ENCODE assay signal across 24 cellular contexts in the genomic region with DNA sequence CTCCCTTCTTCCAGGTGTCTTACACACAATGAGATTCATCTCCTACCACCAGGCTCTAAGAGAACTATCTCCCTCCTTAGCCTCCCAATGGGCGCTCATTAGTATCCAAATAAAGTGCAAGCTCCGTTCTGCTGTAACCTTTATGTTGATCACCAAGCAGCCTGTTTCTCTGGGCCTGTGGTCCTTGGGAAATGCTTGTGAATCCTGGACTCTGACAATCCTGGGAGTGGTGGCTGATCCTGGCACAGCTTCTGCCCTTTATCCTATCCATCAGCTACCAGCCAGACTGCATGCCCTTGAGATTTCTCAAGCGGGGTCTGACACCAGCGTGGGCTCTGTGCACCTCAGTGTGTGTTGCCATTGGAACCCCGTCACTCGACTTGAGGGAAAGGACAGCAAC. TPM values are rescaled to one million over a fixed set of nuclear protein-coding genes. Genes with fewer than 3 reads are reported as not detected.
DNase-seq lines count a peak whose midpoint lies in the region; ATAC-seq and TF ChIP-seq lines count a peak whose summit lies in the region.
"Had no signal": no experiment of that assay in that cellular context is flagged by ENCODE, and none has a peak within 500 bp of the region (broad histone marks: within the 10 kb centered on the region; RNA-seq: fewer than 3 reads in every experiment).

No MANE protein-coding gene starts in this region.

- POLR2A ChIA-PET in CD4-positive, alpha-beta T cell (lab: Charles Lee) = interaction anchor here (0.8 to 11.7 kb wide), 3 partner anchors 11 to 122 kb away, joined by 3 to 367 read pairs (median 16); partner anchors contain the start of gene USP3

- DNase-seq in DMS 273 (lab: John Stamatoyannopoulos, UW; ENCODE audit: unreplicated experiment) = peak; percentile 6
- no peak for DNase-seq in DMS 273 treated with DMSO at 0.1 percent for 48 hours (lab: John Stamatoyannopoulos, UW)
- no peak for DNase-seq in CD4-positive, alpha-beta T cell
- DNase-seq in activated T-helper 1 cell treated with anti-CD3 and anti-CD28 coated beads, Interleukin-12 subunit alpha, Interleukin-12 subunit beta, Interleukin-2, Interleukin-4 antibody, amounts not matched to agents 30 ng/mL and 10 ng/mL and 1 ng/mL, durations not matched to agents 14 hours and 24 hours and 36 hours (ENCODE audit: low spot score) = no peak
- no peak for DNase-seq in naive B cell
- DNase-seq in NCI-H1092 (lab: John Stamatoyannopoulos, UW) = no peak
- no peak for DNase-seq in nucleus accumbens (lab: John Stamatoyannopoulos, UW)
- DNase-seq: activated T-cell treated with anti-CD3 and anti-CD28 coated beads, Interleukin-2, amount 50 U/mL, for 72 hours; amniotic stem cell; caudate nucleus; DMS79; islet precursor cell; Karpas-422; NCI-H1048; NCI-H2107; NCI-H526 treated with DMSO at 0.1 percent for 48 hours; PC-9; stimulated activated CD4-positive, alpha-beta T cell treated with anti-CD3 and anti-CD28 coated beads, Interleukin-4, amount 100 ng/mL, for 1 hour had no signal

- H3K27me3 ChIP-seq in CD4-positive, alpha-beta T cell (ENCODE audit: control insufficient read depth, insufficient read depth, low read length) = no peaks in the 10 kb centered on the region
- H3K27me3 ChIP-seq: suprapubic skin had no signal

- H3K9me3 ChIP-seq in CD4-positive, alpha-beta T cell (ENCODE audit: control insufficient read depth, low read length) = no peaks in the 10 kb centered on the region
- H3K9me3 ChIP-seq: prostate gland, suprapubic skin had no signal

- peaks cover 74% of the 10 kb centered on the region for H3K4me1 Mint-ChIP-seq in CD4-positive, alpha-beta T cell (ENCODE audit: low read depth)
- H3K4me1 Mint-ChIP-seq in activated T-helper 1 cell treated with anti-CD3 and anti-CD28 coated beads, Interleukin-12 subunit alpha, Interleukin-12 subunit beta, Interleukin-2, Interleukin-4 antibody, amounts not matched to agents 30 ng/mL and 10 ng/mL and 1 ng/mL, durations not matched to agents 14 hours and 24 hours and 36 hours (ENCODE audit: low read depth) = peaks cover 74% of the 10 kb centered on the region
- H3K4me1 Mint-ChIP-seq in naive B cell = peaks cover 48 to 95% (median 75%) of the 10 kb centered on the region in 3 donors

- intact Hi-C loops in CD4-positive, alpha-beta T cell (cut with DNase I, micrococcal nuclease) = loop anchor here in 1 of 2 experiments (2.0 kb wide), 1 partner anchor 31 kb away; no protein-coding TSS in a partner anchor
- intact Hi-C loops in activated T-helper 1 cell treated with anti-CD3 and anti-CD28 coated beads, Interleukin-12 subunit alpha, Interleukin-12 subunit beta, Interleukin-2, Interleukin-4 antibody, amounts not matched to agents 30 ng/mL and 10 ng/mL and 1 ng/mL, durations not matched to agents 14 hours and 24 hours and 36 hours (cut with micrococcal nuclease) = loop anchor here (5.0 to 10.0 kb wide), 3 partner anchors 194 to 617 kb away; partner anchors contain the start of genes CIAO2A and SNX1

- no peaks in the 10 kb centered on the region for H3K36me3 Mint-ChIP-seq in CD4-positive, alpha-beta T cell (ENCODE audit: low read depth)
- peaks cover 3% of the 10 kb centered on the region for H3K36me3 Mint-ChIP-seq in activated T-helper 1 cell treated with anti-CD3 and anti-CD28 coated beads, Interleukin-12 subunit alpha, Interleukin-12 subunit beta, Interleukin-2, Interleukin-4 antibody, amounts not matched to agents 30 ng/mL and 10 ng/mL and 1 ng/mL, durations not matched to agents 14 hours and 24 hours and 36 hours (ENCODE audit: low read depth)
- H3K36me3 Mint-ChIP-seq in naive B cell = no peaks in the 10 kb centered on the region
- H3K36me3 Mint-ChIP-seq: natural killer cell treated with Interleukin-12 subunit alpha and Interleukin-12 subunit beta and Interleukin-15 and Interleukin-18, amount 100 ng/mL, for 72 hours had no signal

- peak overlapping the region; percentile 91 for H3K27ac ChIP-seq in CD4-positive, alpha-beta T cell (ENCODE audit: low read depth, low read length)
- H3K27ac ChIP-seq: 22Rv1, C4-2B, PC-9, prostate gland, suprapubic skin had no signal

- CTCF ChIA-PET in CD4-positive, alpha-beta T cell (lab: Charles Lee) = interaction anchor here (2.1 to 5.4 kb wide), 3 partner anchors 12 to 27 kb away, joined by 12 to 38 read pairs (median 24); partner anchors contain the start of gene USP3

- no peaks in the 10 kb centered on the region for H3K27me3 Mint-ChIP-seq in CD4-positive, alpha-beta T cell
- H3K27me3 Mint-ChIP-seq in activated T-helper 1 cell treated with anti-CD3 and anti-CD28 coated beads, Interleukin-12 subunit alpha, Interleukin-12 subunit beta, Interleukin-2, Interleukin-4 antibody, amounts not matched to agents 30 ng/mL and 10 ng/mL and 1 ng/mL, durations not matched to agents 14 hours and 24 hours and 36 hours (ENCODE audit: insufficient read depth) = peaks cover 1% of the 10 kb centered on the region
- no peaks in the 10 kb centered on the region for H3K27me3 Mint-ChIP-seq in naive B cell

- peak overlapping the region; percentile 95 for H3K27ac Mint-ChIP-seq in CD4-positive, alpha-beta T cell
- peak overlapping the region; percentile 43 for H3K27ac Mint-ChIP-seq in activated T-helper 1 cell treated with anti-CD3 and anti-CD28 coated beads, Interleukin-12 subunit alpha, Interleukin-12 subunit beta, Interleukin-2, Interleukin-4 antibody, amounts not matched to agents 30 ng/mL and 10 ng/mL and 1 ng/mL, durations not matched to agents 14 hours and 24 hours and 36 hours
- peak overlapping the region; percentile 88 to 100 (median 98) for H3K27ac Mint-ChIP-seq in naive B cell
- H3K27ac Mint-ChIP-seq: natural killer cell treated with Interleukin-12 subunit alpha and Interleukin-12 subunit beta and Interleukin-15 and Interleukin-18, amount 100 ng/mL, for 72 hours had no signal

- ATAC-seq in CD4-positive, alpha-beta T cell (ENCODE audit: poor library complexity) = no peak
- ATAC-seq in naive B cell (ENCODE audit: low read depth in 2 of 2) = no peak
- ATAC-seq in GM21825 (IDR thresholded peaks at IDR 0.05; ENCODE audit: unreplicated experiment) = no peak
- ATAC-seq: activated T-cell treated with anti-CD3 and anti-CD28 coated beads, Interleukin-2, amount 50 U/mL, for 72 hours; natural killer cell treated with Interleukin-12 subunit alpha and Interleukin-12 subunit beta and Interleukin-15 and Interleukin-18, amount 100 ng/mL, for 72 hours had no signal

- no peaks in the 10 kb centered on the region for H3K9me3 Mint-ChIP-seq in CD4-positive, alpha-beta T cell
- no peaks in the 10 kb centered on the region for H3K9me3 Mint-ChIP-seq in activated T-helper 1 cell treated with anti-CD3 and anti-CD28 coated beads, Interleukin-12 subunit alpha, Interleukin-12 subunit beta, Interleukin-2, Interleukin-4 antibody, amounts not matched to agents 30 ng/mL and 10 ng/mL and 1 ng/mL, durations not matched to agents 14 hours and 24 hours and 36 hours
- no peaks in the 10 kb centered on the region for H3K9me3 Mint-ChIP-seq in naive B cell
- H3K9me3 Mint-ChIP-seq: activated T-cell treated with anti-CD3 and anti-CD28 coated beads, Interleukin-2, amount 50 U/mL, for 72 hours; natural killer cell treated with Interleukin-12 subunit alpha and Interleukin-12 subunit beta and Interleukin-15 and Interleukin-18, amount 100 ng/mL, for 72 hours had no signal

- peak overlapping the region; percentile 7 for H3K4me3 Mint-ChIP-seq in CD4-positive, alpha-beta T cell
- no peak overlapping the region for H3K4me3 Mint-ChIP-seq in activated T-helper 1 cell treated with anti-CD3 and anti-CD28 coated beads, Interleukin-12 subunit alpha, Interleukin-12 subunit beta, Interleukin-2, Interleukin-4 antibody, amounts not matched to agents 30 ng/mL and 10 ng/mL and 1 ng/mL, durations not matched to agents 14 hours and 24 hours and 36 hours
- peak overlapping the region in 4 of 8 donors; percentile 11 to 61 (median 58) for H3K4me3 Mint-ChIP-seq in naive B cell
- H3K4me3 Mint-ChIP-seq: natural killer cell treated with Interleukin-12 subunit alpha and Interleukin-12 subunit beta and Interleukin-15 and Interleukin-18, amount 100 ng/mL, for 72 hours had no signal

- no peak for TF ChIP-seq CTCF in CD4-positive, alpha-beta T cell (IDR thresholded peaks at IDR 0.05)

RNA-seq across cellular contexts. Expression of gene USP3, which starts 26.1 kb away (rescaled TPM):
- 100 to 1,000 TPM; 280 to 282 TPM for total RNA-seq in CD4-positive, alpha-beta T cell
- total RNA-seq in activated T-helper 1 cell treated with anti-CD3 and anti-CD28 coated beads, Interleukin-12 subunit alpha, Interleukin-12 subunit beta, Interleukin-2, Interleukin-4 antibody, amounts not matched to agents 30 ng/mL and 10 ng/mL and 1 ng/mL, durations not matched to agents 14 hours and 24 hours and 36 hours = 46.9 and 58.9 TPM in 2 replicates
- polyA plus RNA-seq in naive B cell (ENCODE audit: low read depth in 6 of 6) = 10 to 100 TPM; 53.6 to 88.0 (median 58.7) TPM

Comparison
In these comparisons a context has a peak if more than half of its experiments do, and no peak if none do; other contexts are left out.
1. H3K27ac Mint-ChIP-seq: peak in every context shown above with its lines; median percentile 98 in naive B cell; 95 in CD4-positive, alpha-beta T cell; 43 in activated T-helper 1 cell treated with anti-CD3 and anti-CD28 coated beads, Interleukin-12 subunit alpha, Interleukin-12 subunit beta, Interleukin-2, Interleukin-4 antibody, amounts not matched to agents 30 ng/mL and 10 ng/mL and 1 ng/mL, durations not matched to agents 14 hours and 24 hours and 36 hours.